ENCODE assay signal across 17 cellular contexts in genomic region chr2:53432921-53433320, GRCh38.
"Had no signal": no experiment of that assay in that cellular context is flagged by ENCODE, and none has a peak within 500 bp of the region (broad histone marks: within the 10 kb centered on the region; RNA-seq: fewer than 3 reads in every experiment).

No MANE protein-coding gene starts in this region.

- DNase-seq: IMR-90, KG1, MM.1S, NCI-H1092 treated with DMSO at 0.1 percent for 48 hours, NCI-H1436 treated with DMSO at 0.1 percent for 48 hours, NCI-H1694, NCI-H187 treated with DMSO at 0.1 percent for 48 hours, NCI-H2029 treated with DMSO at 0.1 percent for 48 hours, NCI-H226, NCI-H446, NCI-H510A, NCI-H524 treated with DMSO at 0.1 percent for 48 hours, NCI-H69, NCI-H774, PC-3, SHP77, SK-N-SH had no signal
